In genomic region chr12:1812650-1813302, GRCh38 we compare ENCODE assay signal across 1 cellular context.
TF ChIP-seq lines count a peak whose summit lies in the region.

No MANE protein-coding gene starts in this region.

TF ChIP-seq in HepG2, 621 proteins besides CTCF, POLR2A, EP300 and RAD21 (continued from another document and continues in another):
- no peak for TF ChIP-seq BATF2 (CRISPR knock-in tag; IDR thresholded peaks at IDR 0.05)
- no peak for TF ChIP-seq ZNF781 (CRISPR knock-in tag; IDR thresholded peaks at IDR 0.05; ENCODE audit: borderline replicate concordance, not compliant biosample characterization)
- no peak; the same call in 1 of the 2 replicates for TF ChIP-seq ZNF704 (CRISPR knock-in tag; IDR thresholded peaks at IDR 0.05; ENCODE audit: borderline replicate concordance)
- peak; percentile 84; the same call in 1 of the 2 replicates for TF ChIP-seq MIER2 (CRISPR knock-in tag; IDR thresholded peaks at IDR 0.05)
- TF ChIP-seq BRCA1 (CRISPR knock-in tag; IDR thresholded peaks at IDR 0.05): no peak
- no peak for TF ChIP-seq KLF9 (CRISPR knock-in tag; IDR thresholded peaks at IDR 0.05; ENCODE audit: low read depth)
- no peak for TF ChIP-seq HES4 (CRISPR knock-in tag; IDR thresholded peaks at IDR 0.05; ENCODE audit: borderline replicate concordance)
- no peak for TF ChIP-seq FOXK2 (IDR thresholded peaks at IDR 0.05)
- TF ChIP-seq ZNF776 (CRISPR knock-in tag; IDR thresholded peaks at IDR 0.05): no peak
- no peak for TF ChIP-seq SMC3 (IDR thresholded peaks at IDR 0.05; ENCODE audit: low read length)
- TF ChIP-seq SOX6 (IDR thresholded peaks at IDR 0.05): no peak
- TF ChIP-seq SOX6 (CRISPR knock-in tag; IDR thresholded peaks at IDR 0.05): peak; percentile 50; the same call in 1 of the 2 replicates
- TF ChIP-seq ZNF564 (CRISPR knock-in tag; IDR thresholded peaks at IDR 0.05): no peak
- TF ChIP-seq ZNF550 (CRISPR knock-in tag; IDR thresholded peaks at IDR 0.05; ENCODE audit: borderline replicate concordance): no peak
- no peak for TF ChIP-seq TSC22D2 (CRISPR knock-in tag; IDR thresholded peaks at IDR 0.05; ENCODE audit: borderline replicate concordance)
- no peak for TF ChIP-seq PAF1 (CRISPR knock-in tag; IDR thresholded peaks at IDR 0.05)
- TF ChIP-seq MBD4 (IDR thresholded peaks at IDR 0.05; ENCODE audit: borderline replicate concordance, low read length): no peak
- TF ChIP-seq ZBTB20 (CRISPR knock-in tag; IDR thresholded peaks at IDR 0.05; ENCODE audit: borderline replicate concordance, low read depth): no peak
- TF ChIP-seq RORA (CRISPR knock-in tag; IDR thresholded peaks at IDR 0.05): no peak
- peak; percentile 62; the same call in 1 of the 2 replicates for TF ChIP-seq IRF2 (CRISPR knock-in tag; IDR thresholded peaks at IDR 0.05)
- TF ChIP-seq ZNF7 (CRISPR knock-in tag; IDR thresholded peaks at IDR 0.05): no peak
- TF ChIP-seq ZHX1 (CRISPR knock-in tag; IDR thresholded peaks at IDR 0.05; ENCODE audit: low read depth): no peak
- TF ChIP-seq ASH2L (IDR thresholded peaks at IDR 0.05; ENCODE audit: insufficient read length, low read depth, low read length): peak; percentile 38
- TF ChIP-seq HDAC1 (CRISPR knock-in tag; IDR thresholded peaks at IDR 0.05): no peak
- TF ChIP-seq MLXIP (CRISPR knock-in tag; IDR thresholded peaks at IDR 0.05; ENCODE audit: borderline replicate concordance): no peak
- TF ChIP-seq PREB (CRISPR knock-in tag; IDR thresholded peaks at IDR 0.05): no peak
- TF ChIP-seq ZNF121 (CRISPR knock-in tag; IDR thresholded peaks at IDR 0.05): no peak
- TF ChIP-seq NR3C1 (CRISPR knock-in tag; IDR thresholded peaks at IDR 0.05): no peak
- no peak for TF ChIP-seq ZNF549 (CRISPR knock-in tag; IDR thresholded peaks at IDR 0.05)
- TF ChIP-seq JDP2 (CRISPR knock-in tag; IDR thresholded peaks at IDR 0.05; ENCODE audit: borderline replicate concordance): no peak
- no peak for TF ChIP-seq PLRG1 (conservative IDR thresholded peaks at IDR 0.05)
- peak; percentile 95 for TF ChIP-seq FOSL1 (CRISPR knock-in tag; IDR thresholded peaks at IDR 0.05; ENCODE audit: borderline replicate concordance)
- TF ChIP-seq TFE3 (CRISPR knock-in tag; IDR thresholded peaks at IDR 0.05): no peak
- no peak for TF ChIP-seq ZNF766 (CRISPR knock-in tag; IDR thresholded peaks at IDR 0.05; ENCODE audit: borderline replicate concordance)
- no peak for TF ChIP-seq GPN1 (CRISPR knock-in tag; IDR thresholded peaks at IDR 0.05; ENCODE audit: borderline replicate concordance)
- no peak for TF ChIP-seq HBP1 (CRISPR knock-in tag; IDR thresholded peaks at IDR 0.05; ENCODE audit: low read depth)
- TF ChIP-seq HOXA5 (CRISPR knock-in tag; IDR thresholded peaks at IDR 0.05): no peak
- no peak for TF ChIP-seq MTF2 (CRISPR knock-in tag; IDR thresholded peaks at IDR 0.05; ENCODE audit: borderline replicate concordance)
- TF ChIP-seq NFRKB (IDR thresholded peaks at IDR 0.05): no peak
- no peak for TF ChIP-seq ZNF10 (CRISPR knock-in tag; IDR thresholded peaks at IDR 0.05; ENCODE audit: borderline replicate concordance, low read depth)
- no peak for TF ChIP-seq ZNF569 (CRISPR knock-in tag; IDR thresholded peaks at IDR 0.05; ENCODE audit: borderline replicate concordance)
- TF ChIP-seq ZNF281 (CRISPR knock-in tag; IDR thresholded peaks at IDR 0.05; ENCODE audit: borderline replicate concordance): peak; percentile 21; the same call in 1 of the 2 replicates
- no peak for TF ChIP-seq ZNF709 (CRISPR knock-in tag; IDR thresholded peaks at IDR 0.05)
- TF ChIP-seq ATF2 (CRISPR knock-in tag; IDR thresholded peaks at IDR 0.05): no peak; the same call in 1 of the 2 replicates
- no peak for TF ChIP-seq NFIB (CRISPR knock-in tag; IDR thresholded peaks at IDR 0.05; ENCODE audit: borderline replicate concordance)
- TF ChIP-seq KDM2A (CRISPR knock-in tag; IDR thresholded peaks at IDR 0.05; ENCODE audit: borderline replicate concordance, low read depth): peak; percentile 50
- no peak for TF ChIP-seq ZXDC (CRISPR knock-in tag; IDR thresholded peaks at IDR 0.05)
- TF ChIP-seq ZNF484 (CRISPR knock-in tag; IDR thresholded peaks at IDR 0.05; ENCODE audit: borderline replicate concordance, low read depth): no peak
